In genomic region chr2:171547720-171548119, GRCh38 we compare ENCODE assay signal across 11 cellular contexts.
"Had no signal": no experiment of that assay in that cellular context is flagged by ENCODE, and none has a peak within 500 bp of the region (broad histone marks: within the 10 kb centered on the region; RNA-seq: fewer than 3 reads in every experiment).

No MANE protein-coding gene starts in this region.

- DNase-seq: activated CD4-positive, alpha-beta T cell treated with anti-CD3 and anti-CD28 coated beads, Interleukin-2, amount 50 U/mL, for 48 hours; activated gamma-delta T cell treated with Interleukin-2 at 50 U/mL for 16 hours; activated T-cell treated with anti-CD3 and anti-CD28 coated beads, Interleukin-2, amount 50 U/mL, for 4 hours; cerebellar nuclear complex; dermis blood vessel endothelial cell; glutamatergic neuron; immature natural killer cell; left colon; naive thymus-derived CD4-positive, alpha-beta T cell; trophoblast cell had no signal

- ATAC-seq: activated T-cell treated with anti-CD3 and anti-CD28 coated beads, Interleukin-2, amount 50 U/mL, for 4 hours; left colon; naive thymus-derived CD4-positive, alpha-beta T cell; stimulated activated memory B cell treated with anti-CD40 and anti-IgM and Interleukin-4, amounts not matched to agents 10 μg/mL and 1 μg/mL and 100 μg/mL, for 72 hours had no signal
